In genomic region chr19:16899566-16900075, GRCh38 we compare ENCODE assay signal across 9 cellular contexts. TPM values are rescaled to one million over a fixed set of nuclear protein-coding genes. Genes with fewer than 3 reads are reported as not detected.
A peak's percentile ranks its signal among the peaks of the same experiment; 100 is the strongest.
DNase-seq lines count a peak whose midpoint lies in the region; ATAC-seq and TF ChIP-seq lines count a peak whose summit lies in the region.
"Had no signal": no experiment of that assay in that cellular context is flagged by ENCODE, and none has a peak within 500 bp of the region (broad histone marks: within the 10 kb centered on the region; RNA-seq: fewer than 3 reads in every experiment).

No MANE protein-coding gene starts in this region.

- H3K36me3 Mint-ChIP-seq in effector memory CD8-positive, alpha-beta T cell (ENCODE audit: insufficient read depth) = peaks cover 16% of the 10 kb centered on the region
- peaks cover 8% of the 10 kb centered on the region for H3K36me3 Mint-ChIP-seq in osteocyte (ENCODE audit: unreplicated experiment)

- no peak overlapping the region for H3K27ac ChIP-seq in AG04450 (ENCODE audit: low read depth, low read length)

- no peak for DNase-seq in AG04450 (ENCODE audit: low read depth, low spot score)
- peak; percentile 58 for DNase-seq in RPMI7951 (ENCODE audit: low read depth)
- no peak for DNase-seq in effector memory CD8-positive, alpha-beta T cell
- DNase-seq in osteocyte (ENCODE audit: extremely low spot score, unreplicated experiment) = no peak

- TF ChIP-seq CTCF in AG04450 (IDR thresholded peaks at IDR 0.05; ENCODE audit: low read depth, low read length) (peak; percentile 57), GM12874 (IDR thresholded peaks at IDR 0.05; ENCODE audit: insufficient read depth, low read depth, low read length) (peak; percentile 85), osteocyte (IDR thresholded peaks at IDR 0.05) (peak; percentile 62)

- H3K4me3 Mint-ChIP-seq in effector memory CD8-positive, alpha-beta T cell = peak overlapping the region; percentile 31 to 48
- no peak overlapping the region for H3K4me3 Mint-ChIP-seq in osteocyte (ENCODE audit: unreplicated experiment)

- peak; percentile 16 for ATAC-seq in effector memory CD8-positive, alpha-beta T cell (replicated peaks)
- ATAC-seq in HG03097 (IDR thresholded peaks at IDR 0.05; ENCODE audit: low FRiP score, unreplicated experiment) (no peak), HG03521 (IDR thresholded peaks at IDR 0.05; ENCODE audit: unreplicated experiment) (no peak), HG03520 (IDR thresholded peaks at IDR 0.05; ENCODE audit: unreplicated experiment) (no peak)

- no peak overlapping the region for H3K27ac Mint-ChIP-seq in effector memory CD8-positive, alpha-beta T cell
- H3K27ac Mint-ChIP-seq in osteocyte (ENCODE audit: unreplicated experiment) = no peak overlapping the region

- peaks cover 0 to 8% of the 10 kb centered on the region in 2 donors for H3K27me3 Mint-ChIP-seq in effector memory CD8-positive, alpha-beta T cell
- H3K27me3 Mint-ChIP-seq in osteocyte (ENCODE audit: unreplicated experiment) = no peaks in the 10 kb centered on the region

- POLR2A ChIA-PET in AG04450 (lab: Yijun Ruan, JAX) = no interaction called here

- H3K9me3 ChIP-seq in AG04450 (ENCODE audit: control insufficient read depth, insufficient read depth, low read length) = peaks cover 5% of the 10 kb centered on the region; the same call in 1 of the 2 replicates

- peaks cover 4 to 15% of the 10 kb centered on the region in 2 donors for H3K4me1 Mint-ChIP-seq in effector memory CD8-positive, alpha-beta T cell (ENCODE audit: low read depth in 2 of 2)
- peaks cover 16% of the 10 kb centered on the region for H3K4me1 Mint-ChIP-seq in osteocyte (ENCODE audit: unreplicated experiment)

- no peak overlapping the region for H3K4me3 ChIP-seq in AG04450 (ENCODE audit: low read depth, low read length)

- CTCF ChIA-PET in AG04450 (lab: Charles Lee) = no interaction called here

- no peaks in the 10 kb centered on the region for H3K9me3 Mint-ChIP-seq in effector memory CD8-positive, alpha-beta T cell
- H3K9me3 Mint-ChIP-seq in osteocyte (ENCODE audit: unreplicated experiment) = no peaks in the 10 kb centered on the region

- peaks cover 8% of the 10 kb centered on the region for H3K27me3 ChIP-seq in AG04450 (ENCODE audit: control insufficient read depth, insufficient read depth, low read length)

RNA-seq across cellular contexts. Expression of gene F2RL3, which starts 10.8 kb away (rescaled TPM):
- not detected in 2 replicates for polyA plus RNA-seq in AG04450 (2011; rRNA removed)
- polyA minus RNA-seq in AG04450 (2011; rRNA and poly(A)+ RNA removed) = not detected in 2 replicates
- 4.6 and 13.9 TPM in 2 replicates for total RNA-seq in RPMI7951 (2014; rRNA removed; shearing (Covaris generic))
- 0.08 TPM in 1 of 2 replicates, not detected in the other for total RNA-seq in osteocyte
- total RNA-seq: temporal lobe had no signal
